Comparison of ENCODE assay signal across 9 cellular contexts in the genomic region with DNA sequence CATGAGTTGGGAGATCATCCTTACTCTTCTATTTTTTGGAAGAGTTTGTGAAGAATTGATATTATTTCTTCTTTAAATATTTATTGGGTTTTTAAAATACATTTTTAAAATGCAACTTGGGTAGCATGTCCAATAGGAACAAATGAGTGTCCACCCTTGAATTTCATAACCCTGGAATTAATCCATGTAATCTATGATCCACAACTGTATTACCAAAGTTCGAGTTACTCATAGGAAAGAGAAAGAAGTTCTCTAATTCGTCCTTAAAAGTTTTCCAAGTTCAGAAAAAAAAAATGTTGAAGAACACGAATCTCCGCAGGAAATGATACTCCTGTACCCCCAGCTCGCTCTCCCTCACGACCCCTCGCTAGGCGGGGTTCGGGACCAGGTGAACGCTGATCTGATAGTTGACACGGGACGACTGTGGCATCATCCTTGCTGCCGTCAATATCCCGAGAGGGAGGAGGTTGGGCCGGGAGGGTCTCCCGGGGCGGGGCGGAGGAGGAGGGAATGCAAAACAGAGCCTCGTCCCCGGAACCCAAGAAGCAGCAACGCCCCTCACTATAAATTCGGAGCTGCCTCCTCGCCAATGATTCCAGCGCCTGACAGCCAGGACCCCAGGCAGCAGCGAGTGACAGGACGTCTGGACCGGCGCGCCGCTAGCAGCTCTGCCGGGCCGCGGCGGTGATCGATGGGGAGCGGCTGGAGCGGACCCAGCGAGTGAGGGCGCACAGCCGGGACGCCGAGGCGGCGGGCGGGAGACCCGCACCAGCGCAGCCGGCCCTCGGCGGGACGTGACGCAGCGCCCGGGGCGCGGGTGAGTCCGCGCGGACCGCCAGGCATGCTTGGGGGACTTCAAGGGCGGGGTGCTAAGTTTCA. TPM values are rescaled to one million over a fixed set of nuclear protein-coding genes. Genes with fewer than 3 reads are reported as not detected.
DNase-seq lines count a peak whose midpoint lies in the region; ATAC-seq and TF ChIP-seq lines count a peak whose summit lies in the region.
"Had no signal": no experiment of that assay in that cellular context is flagged by ENCODE, and none has a peak within 500 bp of the region (broad histone marks: within the 10 kb centered on the region; RNA-seq: fewer than 3 reads in every experiment).

Gene AGTR1 (plus strand): TSS at position 593 of the 879 bp plus-strand sequence. CDS start 43,133 bp downstream, outside the sequence.

- peak within 1 kb of the TSS; percentile 67 for H3K9ac ChIP-seq in NT2/D1 (ENCODE audit: insufficient read length, low read depth)

- TF ChIP-seq CTCF in AG09309 (IDR thresholded peaks at IDR 0.05; ENCODE audit: control insufficient read depth, insufficient read depth, low read depth, low read length, missing control alignments) (no peak), fibroblast of villous mesenchyme (IDR thresholded peaks at IDR 0.05; ENCODE audit: insufficient read depth, low read depth, low read length) (no peak), neural crest cell (conservative IDR thresholded peaks at IDR 0.05) (no peak)

- H3K4me3 ChIP-seq in AG09309 (ENCODE audit: control insufficient read depth, low read depth, low read length) (peak within 1 kb of the TSS; percentile 74), NT2/D1 (ENCODE audit: insufficient read length, low read depth) (peak within 1 kb of the TSS; percentile 58), fibroblast of villous mesenchyme (ENCODE audit: low read depth, low read length) (peak within 1 kb of the TSS; percentile 56)

- peaks cover 47% of the 10 kb centered on the region for H3K27me3 Mint-ChIP-seq in neural crest cell (ENCODE audit: low read depth)
- H3K27me3 Mint-ChIP-seq in activated CD4-positive, alpha-beta T cell treated with anti-CD3 and anti-CD28 coated beads, Interleukin-2, amount 10 ng/mL, durations not matched to agents 7 days and 5 days, result peaks cover 19% of the 10 kb centered on the region

- no peaks in the 10 kb centered on the region for H3K36me3 ChIP-seq in NT2/D1 (ENCODE audit: insufficient read depth, insufficient read length, low read length)

- H3K4me3 Mint-ChIP-seq in neural crest cell, result peak within 1 kb of the TSS; percentile 88
- H3K4me3 Mint-ChIP-seq in activated CD4-positive, alpha-beta T cell treated with anti-CD3 and anti-CD28 coated beads, Interleukin-2, amount 10 ng/mL, durations not matched to agents 7 days and 5 days, result no peak within 1 kb of the TSS

- CTCF ChIA-PET in activated CD4-positive, alpha-beta T cell treated with anti-CD3 and anti-CD28 coated beads, Interleukin-2, amount 10 ng/mL, durations not matched to agents 7 days and 5 days (lab: Charles Lee), result no interaction called here

- no peaks in the 10 kb centered on the region for H3K9me3 ChIP-seq in NT2/D1 (ENCODE audit: insufficient read depth, low read length)

- DNase-seq in AG09309 (ENCODE audit: low read depth) (no peak), NT2/D1 (ENCODE audit: low read depth, low spot score) (peak; percentile 47), fibroblast of villous mesenchyme (ENCODE audit: low read depth) (peak; percentile 11), neural crest cell (ENCODE audit: low read depth, low spot score) (peak; percentile 57), inferior parietal cortex (ENCODE audit: extremely low spot score) (no peak)
- DNase-seq in activated CD4-positive, alpha-beta T cell treated with anti-CD3 and anti-CD28 coated beads, Interleukin-2, amount 10 ng/mL, durations not matched to agents 7 days and 5 days, result no peak
- DNase-seq: DMS153 had no signal

- no peaks in the 10 kb centered on the region for H3K4me1 ChIP-seq in NT2/D1 (ENCODE audit: insufficient read depth, insufficient read length)

- no peaks in the 10 kb centered on the region for H3K9me3 Mint-ChIP-seq in neural crest cell
- H3K9me3 Mint-ChIP-seq in activated CD4-positive, alpha-beta T cell treated with anti-CD3 and anti-CD28 coated beads, Interleukin-2, amount 10 ng/mL, durations not matched to agents 7 days and 5 days, result no peaks in the 10 kb centered on the region

- peaks cover 23% of the 10 kb centered on the region for H3K4me1 Mint-ChIP-seq in neural crest cell
- H3K4me1 Mint-ChIP-seq in activated CD4-positive, alpha-beta T cell treated with anti-CD3 and anti-CD28 coated beads, Interleukin-2, amount 10 ng/mL, durations not matched to agents 7 days and 5 days, result no peaks in the 10 kb centered on the region

- no peak within 1 kb of the TSS for H3K27ac Mint-ChIP-seq in neural crest cell (ENCODE audit: unreplicated experiment)
- no peak within 1 kb of the TSS for H3K27ac Mint-ChIP-seq in activated CD4-positive, alpha-beta T cell treated with anti-CD3 and anti-CD28 coated beads, Interleukin-2, amount 10 ng/mL, durations not matched to agents 7 days and 5 days

- peaks cover 37% of the 10 kb centered on the region for H3K27me3 ChIP-seq in NT2/D1 (ENCODE audit: insufficient read depth, insufficient read length)

- H3K36me3 Mint-ChIP-seq in neural crest cell (ENCODE audit: low read depth), result no peaks in the 10 kb centered on the region
- H3K36me3 Mint-ChIP-seq in activated CD4-positive, alpha-beta T cell treated with anti-CD3 and anti-CD28 coated beads, Interleukin-2, amount 10 ng/mL, durations not matched to agents 7 days and 5 days (ENCODE audit: low read depth), result no peaks in the 10 kb centered on the region

- POLR2A ChIA-PET in activated CD4-positive, alpha-beta T cell treated with anti-CD3 and anti-CD28 coated beads, Interleukin-2, amount 10 ng/mL, durations not matched to agents 7 days and 5 days (lab: Charles Lee), result no interaction called here

- ATAC-seq in HG03565 (IDR thresholded peaks at IDR 0.05; ENCODE audit: unreplicated experiment), result no peak
- ATAC-seq in GM18873 (IDR thresholded peaks at IDR 0.05; ENCODE audit: low FRiP score, unreplicated experiment), result no peak

RNA-seq across cellular contexts. Expression of gene AGTR1, which starts in this region (rescaled TPM):
- total RNA-seq in fibroblast of villous mesenchyme (0.43 and 1.6 TPM in 2 replicates), neural crest cell (2.1 and 2.3 TPM in 2 replicates)
- total RNA-seq in activated CD4-positive, alpha-beta T cell treated with anti-CD3 and anti-CD28 coated beads, Interleukin-2, amount 10 ng/mL, durations not matched to agents 7 days and 5 days, result not detected

Comparison
In these comparisons a context has a peak if more than half of its experiments do, and no peak if none do; other contexts are left out.
1. DNase-seq: peak in NT2/D1 (single experiment), fibroblast of villous mesenchyme (single experiment) and neural crest cell (single experiment); none in AG09309 (single experiment), activated CD4-positive, alpha-beta T cell treated with anti-CD3 and anti-CD28 coated beads, Interleukin-2, amount 10 ng/mL, durations not matched to agents 7 days and 5 days (single experiment) and inferior parietal cortex (single experiment).
2. Peak in every context shown above with its lines, with median percentiles within 50 percentile points of each other: H3K4me3 ChIP-seq.